20 cellular contexts compared by ENCODE assay signal in genomic region chr5:1815071-1815786, GRCh38. TPM values are rescaled to one million over a fixed set of nuclear protein-coding genes. Genes with fewer than 3 reads are reported as not detected.
DNase-seq lines count a peak whose midpoint lies in the region; ATAC-seq and TF ChIP-seq lines count a peak whose summit lies in the region.
"Had no signal": no experiment of that assay in that cellular context is flagged by ENCODE, and none has a peak within 500 bp of the region (broad histone marks: within the 10 kb centered on the region; RNA-seq: fewer than 3 reads in every experiment).

No MANE protein-coding gene starts in this region.

- ATAC-seq in RWPE2 (ENCODE audit: low read depth) (no peak), left lobe of liver (no peak), GM21786 (IDR thresholded peaks at IDR 0.05; ENCODE audit: unreplicated experiment) (no peak)

- no peak overlapping the region for H3K9ac ChIP-seq in neural progenitor cell
- H3K9ac ChIP-seq: BLaER1 had no signal

- H3K27me3 ChIP-seq in RWPE2 (ENCODE audit: insufficient read depth, poor library complexity, severe bottlenecking): no peaks in the 10 kb centered on the region
- H3K27me3 ChIP-seq in WERI-Rb-1 (ENCODE audit: insufficient read depth, low read depth, severe bottlenecking): no peaks in the 10 kb centered on the region
- H3K27me3 ChIP-seq in osteoblast (ENCODE audit: insufficient read depth, low read length): no peaks in the 10 kb centered on the region
- H3K27me3 ChIP-seq in neural progenitor cell: no peaks in the 10 kb centered on the region
- H3K27me3 ChIP-seq: BLaER1, Peyer's patch had no signal

- peaks cover 66% of the 10 kb centered on the region for H3K36me3 Mint-ChIP-seq in neural progenitor cell

- peaks cover 6% of the 10 kb centered on the region for H3F3A ChIP-seq in neural progenitor cell (ENCODE audit: low read depth)

- H3K9me3 Mint-ChIP-seq in neural progenitor cell: no peaks in the 10 kb centered on the region
- H3K9me3 Mint-ChIP-seq: CD4-positive, alpha-beta T cell had no signal

- H3K4me2 ChIP-seq in osteoblast (ENCODE audit: insufficient read depth, low read length) (no peak overlapping the region), neural progenitor cell (no peak overlapping the region)
- H3K4me2 ChIP-seq: BLaER1 had no signal

- H3K27ac Mint-ChIP-seq in neural progenitor cell: no peak overlapping the region
- H3K27ac Mint-ChIP-seq: CD4-positive, alpha-beta T cell had no signal

- H3K4me1 ChIP-seq in RWPE2 (ENCODE audit: insufficient read depth, poor library complexity, severe bottlenecking) (peaks cover 4% of the 10 kb centered on the region), osteoblast (ENCODE audit: insufficient read depth, low read length) (no peaks in the 10 kb centered on the region), neural progenitor cell (peaks cover 10% of the 10 kb centered on the region)
- H3K4me1 ChIP-seq: BLaER1, Peyer's patch had no signal

- no peaks in the 10 kb centered on the region for H3K9me3 ChIP-seq in RWPE2 (ENCODE audit: severe bottlenecking)
- no peaks in the 10 kb centered on the region for H3K9me3 ChIP-seq in WERI-Rb-1 (ENCODE audit: severe bottlenecking)
- no peaks in the 10 kb centered on the region for H3K9me3 ChIP-seq in osteoblast (ENCODE audit: low read depth, low read length)
- H3K9me3 ChIP-seq in neural progenitor cell (ENCODE audit: low read depth): no peaks in the 10 kb centered on the region
- H3K9me3 ChIP-seq: Peyer's patch had no signal

- no peak overlapping the region for H3K4me3 ChIP-seq in RWPE2 (ENCODE audit: severe bottlenecking)
- H3K4me3 ChIP-seq in WERI-Rb-1 (ENCODE audit: low read depth, low read length): no peak overlapping the region
- no peak overlapping the region for H3K4me3 ChIP-seq in osteoblast (ENCODE audit: insufficient read depth, low read length)
- H3K4me3 ChIP-seq in neural progenitor cell: no peak overlapping the region
- H3K4me3 ChIP-seq: BLaER1, Peyer's patch had no signal

- no peak for TF ChIP-seq CTCF in RWPE2 (IDR thresholded peaks at IDR 0.05; ENCODE audit: poor library complexity, severe bottlenecking)
- no peak for TF ChIP-seq CTCF in WERI-Rb-1 (IDR thresholded peaks at IDR 0.05; ENCODE audit: low read depth, low read length)
- TF ChIP-seq CTCF in osteoblast (IDR thresholded peaks at IDR 0.05; ENCODE audit: extremely low read depth, low read depth, low read length): no peak
- no peak for TF ChIP-seq CTCF in neural progenitor cell (IDR thresholded peaks at IDR 0.05)

- no peaks in the 10 kb centered on the region for H3K27me3 Mint-ChIP-seq in neural progenitor cell (ENCODE audit: insufficient read depth, low read depth)
- H3K27me3 Mint-ChIP-seq: CD4-positive, alpha-beta T cell had no signal

- peaks cover 92% of the 10 kb centered on the region for H3K36me3 ChIP-seq in RWPE2 (ENCODE audit: low read depth)
- peaks cover 90% of the 10 kb centered on the region for H3K36me3 ChIP-seq in WERI-Rb-1
- H3K36me3 ChIP-seq in osteoblast (ENCODE audit: insufficient read depth, low read length): peaks cover 72% of the 10 kb centered on the region
- H3K36me3 ChIP-seq in neural progenitor cell: peaks cover 12% of the 10 kb centered on the region

- H3K27ac ChIP-seq in RWPE2 (ENCODE audit: poor library complexity, severe bottlenecking) (no peak overlapping the region), WERI-Rb-1 (no peak overlapping the region), osteoblast (ENCODE audit: low read depth, low read length) (no peak overlapping the region), neural progenitor cell (no peak overlapping the region)
- H3K27ac ChIP-seq: BLaER1, Peyer's patch had no signal

- DNase-seq in RWPE2 (ENCODE audit: low spot score) (peak; percentile 59), WERI-Rb-1 (peak; percentile 7), left lobe of liver (ENCODE audit: low spot score) (peak; percentile 36), osteoblast (ENCODE audit: insufficient read length, low spot score, missing footprints) (peak; percentile 41), epidermal melanocyte (ENCODE audit: insufficient read length, low spot score) (no peak), neural progenitor cell (ENCODE audit: low spot score) (no peak)
- DNase-seq: COR-L47, DMS79, H7, KBM-7, MM.1S, NCI-H1048, NCI-H1417 treated with DMSO at 0.1 percent for 48 hours, NCI-H187, NCI-H446, NCI-H526 had no signal

- H2AFZ ChIP-seq in osteoblast (ENCODE audit: low read length) (no peak overlapping the region), neural progenitor cell (replicated peaks) (no peak overlapping the region)

- no peak overlapping the region for H3K4me3 Mint-ChIP-seq in neural progenitor cell
- H3K4me3 Mint-ChIP-seq: CD4-positive, alpha-beta T cell had no signal

- H3K4me1 Mint-ChIP-seq in neural progenitor cell: no peaks in the 10 kb centered on the region

- H3K79me2 ChIP-seq in osteoblast (ENCODE audit: insufficient read depth, low read length) (peaks cover 19% of the 10 kb centered on the region), neural progenitor cell (ENCODE audit: low read depth) (peaks cover 38% of the 10 kb centered on the region)

- H4K20me1 ChIP-seq in osteoblast (ENCODE audit: insufficient read depth, low read length) (peaks cover 6% of the 10 kb centered on the region), neural progenitor cell (ENCODE audit: low read depth) (peaks cover 16% of the 10 kb centered on the region)

RNA-seq across cellular contexts. Expression of gene NDUFS6, which starts 14.0 kb away (rescaled TPM):
- 27.0 TPM for total RNA-seq in left lobe of liver
- total RNA-seq in osteoblast: 19.2 and 23.9 TPM in 2 replicates
- 54.2 TPM in 2 replicates for total RNA-seq in neural progenitor cell (ENCODE audit: low replicate concordance)

RNA-seq across cellular contexts. Expression of gene MRPL36, which starts 15.6 kb away (rescaled TPM):
- total RNA-seq in left lobe of liver: 31.1 TPM
- 35.1 and 35.7 TPM in 2 replicates for total RNA-seq in osteoblast
- 22.2 and 30.2 TPM in 2 replicates for total RNA-seq in neural progenitor cell (ENCODE audit: low replicate concordance)

Comparison
In these comparisons a context has a peak if more than half of its experiments do, and no peak if none do; other contexts are left out.
1. DNase-seq: peak in RWPE2 (single experiment), WERI-Rb-1 (single experiment), left lobe of liver (single experiment) and osteoblast (single experiment); none in epidermal melanocyte (single experiment) and neural progenitor cell (single experiment).